11 cellular contexts compared by ENCODE assay signal in genomic region chr20:17806739-17807441, GRCh38.
DNase-seq lines count a peak whose midpoint lies in the region; FAIRE-seq and TF ChIP-seq lines count a peak whose summit lies in the region.
"Had no signal": no experiment of that assay in that cellular context is flagged by ENCODE, and none has a peak within 500 bp of the region (broad histone marks: within the 10 kb centered on the region; RNA-seq: fewer than 3 reads in every experiment).

No MANE protein-coding gene starts in this region.

- H3K4me2 ChIP-seq in osteoblast (ENCODE audit: insufficient read depth, low read length), result peak overlapping the region; percentile 38

- peak overlapping the region; percentile 87 for H3K9ac ChIP-seq in adipocyte (ENCODE audit: low read length)

- H3K9me3 ChIP-seq in adipocyte (ENCODE audit: control insufficient read depth, low read length) (no peaks in the 10 kb centered on the region), cardiac muscle cell (ENCODE audit: low read depth) (no peaks in the 10 kb centered on the region), osteoblast (ENCODE audit: low read depth, low read length) (no peaks in the 10 kb centered on the region)

- H3K79me2 ChIP-seq in osteoblast (ENCODE audit: insufficient read depth, low read length), result no peaks in the 10 kb centered on the region

- H3K27ac ChIP-seq in cardiac muscle cell (no peak overlapping the region), osteoblast (ENCODE audit: low read depth, low read length) (peak overlapping the region; percentile 41)

- H3K4me1 ChIP-seq in adipocyte (ENCODE audit: control insufficient read depth, insufficient read depth, low read length) (peaks cover 62% of the 10 kb centered on the region), cardiac muscle cell (ENCODE audit: low read depth) (peaks cover 10% of the 10 kb centered on the region), osteoblast (ENCODE audit: insufficient read depth, low read length) (peaks cover 37% of the 10 kb centered on the region)

- H3K36me3 ChIP-seq in adipocyte (ENCODE audit: control insufficient read depth, insufficient read depth, low read length, severe bottlenecking) (no peaks in the 10 kb centered on the region), cardiac muscle cell (no peaks in the 10 kb centered on the region), osteoblast (ENCODE audit: insufficient read depth, low read length) (no peaks in the 10 kb centered on the region)

- H2AFZ ChIP-seq in osteoblast (ENCODE audit: low read length), result peak overlapping the region; percentile 91

- H3K4me3 ChIP-seq in AG09309 (ENCODE audit: control insufficient read depth, low read depth, low read length), result no peak overlapping the region
- H3K4me3 ChIP-seq in adipocyte (ENCODE audit: low read length), result peak overlapping the region; percentile 62
- no peak overlapping the region for H3K4me3 ChIP-seq in cardiac muscle cell
- peak overlapping the region; percentile 0 for H3K4me3 ChIP-seq in osteoblast (ENCODE audit: insufficient read depth, low read length)

- H3K27me3 ChIP-seq in adipocyte (replicated peaks; ENCODE audit: control insufficient read depth, insufficient read depth, low read length), result no peaks in the 10 kb centered on the region
- H3K27me3 ChIP-seq in cardiac muscle cell, result no peaks in the 10 kb centered on the region
- H3K27me3 ChIP-seq in osteoblast (ENCODE audit: insufficient read depth, low read length), result no peaks in the 10 kb centered on the region

- FAIRE-seq in HTR-8/SVneo (lab: Jason Lieb, UNC), result no peak

- H4K20me1 ChIP-seq in osteoblast (ENCODE audit: insufficient read depth, low read length), result no peaks in the 10 kb centered on the region

- DNase-seq in AG09309 (ENCODE audit: low read depth) (peak; percentile 57), adipocyte (ENCODE audit: low read depth) (peak; percentile 86), cardiac muscle cell (ENCODE audit: low read depth in 1 of 2, low spot score in 1 of 2) (peak; percentile 10 to 98), osteoblast (ENCODE audit: insufficient read length, low spot score, missing footprints) (peak; percentile 90), NCI-H146 treated with DMSO at 0.1 percent for 48 hours (lab: John Stamatoyannopoulos, UW; ENCODE audit: unreplicated experiment) (no peak), SHP77 (lab: John Stamatoyannopoulos, UW) (no peak), HTR-8/SVneo (ENCODE audit: insufficient read length, low spot score) (no peak), SW480 (ENCODE audit: low spot score) (no peak)
- DNase-seq: activated naive CD8-positive, alpha-beta T cell treated with anti-CD3 and anti-CD28 coated beads, Interleukin-2, amount 50 U/mL, for 24 hours; CD4-positive, CD25-positive, alpha-beta regulatory T cell; naive thymus-derived CD8-positive, alpha-beta T cell had no signal

- TF ChIP-seq CTCF in AG09309 (IDR thresholded peaks at IDR 0.05; ENCODE audit: control insufficient read depth, insufficient read depth, low read depth, low read length, missing control alignments) (no peak), cardiac muscle cell (IDR thresholded peaks at IDR 0.05; ENCODE audit: low read depth, low read length) (no peak), osteoblast (IDR thresholded peaks at IDR 0.05; ENCODE audit: extremely low read depth, low read depth, low read length) (no peak)

Comparison
In these comparisons a context has a peak if more than half of its experiments do, and no peak if none do; other contexts are left out.
1. DNase-seq: peak in AG09309 (single experiment), adipocyte (single experiment), cardiac muscle cell (2 of 2) and osteoblast (single experiment); none in NCI-H146 treated with DMSO at 0.1 percent for 48 hours (single experiment), SHP77 (0 of 2), HTR-8/SVneo (single experiment) and SW480 (single experiment).
2. H3K4me3 ChIP-seq: peak in adipocyte (single experiment) and osteoblast (single experiment); none in AG09309 (single experiment) and cardiac muscle cell (single experiment).